8 cellular contexts compared by ENCODE assay signal in the genomic region with DNA sequence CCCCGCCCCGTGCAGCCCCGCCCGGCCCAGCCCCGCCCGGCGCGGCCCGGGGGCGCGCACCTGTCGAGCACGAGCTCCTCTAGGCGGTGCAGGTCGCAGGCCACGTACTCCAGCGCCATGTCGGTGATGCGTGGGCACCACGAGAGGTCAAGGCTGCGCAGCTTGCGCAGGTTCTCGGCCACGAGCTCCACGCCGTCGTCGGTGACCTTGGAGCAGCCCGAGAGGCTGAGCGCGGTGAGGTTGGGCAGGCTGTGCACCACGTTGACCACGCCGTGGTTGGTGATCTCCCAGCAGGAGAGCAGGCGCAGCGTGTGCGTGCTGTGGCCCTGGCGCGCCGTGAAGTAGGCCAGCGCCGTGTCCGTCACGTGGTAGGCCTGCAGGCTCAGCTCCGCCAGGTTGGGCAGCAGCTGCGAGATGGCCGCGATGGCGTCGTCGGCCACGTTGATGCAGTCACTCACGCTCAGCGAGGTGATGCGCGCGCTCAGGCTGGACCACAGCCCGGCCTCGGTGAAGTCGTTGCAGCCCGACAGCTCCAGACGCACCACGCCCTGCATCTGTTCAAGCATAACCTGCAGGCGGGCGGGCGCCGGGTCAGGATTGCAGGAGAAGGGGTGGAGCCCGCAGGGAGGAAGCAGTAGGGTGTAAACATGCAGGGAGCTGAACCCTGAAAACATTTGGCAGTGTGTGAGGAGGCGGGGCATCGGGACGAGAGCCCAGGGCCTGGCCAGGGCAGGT. TPM values are rescaled to one million over a fixed set of nuclear protein-coding genes. Genes with fewer than 3 reads are reported as not detected.
DNase-seq lines count a peak whose midpoint lies in the region; ATAC-seq and TF ChIP-seq lines count a peak whose summit lies in the region.

No MANE protein-coding gene starts in this region.

- intact Hi-C loops in body of pancreas (cut with DNase I): no loop called here

- in situ Hi-C loops in ACHN (cut with HindIII; ENCODE audit: low pct_ligation_motif_present, low pct_unique_long_range_greater_than_20kb, low sequenced_read_pairs): no loop called here

- H3K27me3 Mint-ChIP-seq in nephron progenitor cell (ENCODE audit: low read depth, poor library complexity): peaks cover 98% of the 10 kb centered on the region

- H3K36me3 Mint-ChIP-seq in nephron progenitor cell (ENCODE audit: low read depth): no peaks in the 10 kb centered on the region

- H3K4me3 Mint-ChIP-seq in nephron progenitor cell: peak overlapping the region; percentile 40

- no peak overlapping the region for H3K4me3 ChIP-seq in body of pancreas

- peaks cover 0 to 24% of the 10 kb centered on the region in 2 donors for H3K27me3 ChIP-seq in body of pancreas

- H3K4me1 Mint-ChIP-seq in nephron progenitor cell: peaks cover 7% of the 10 kb centered on the region

- peaks cover 30% of the 10 kb centered on the region for H3K4me1 ChIP-seq in body of pancreas

- peak; percentile 86 for DNase-seq in ACHN
- peak; percentile 72 for DNase-seq in HK-2 (ENCODE audit: unreplicated experiment)
- peak; percentile 55 for DNase-seq in T follicular helper cell (ENCODE audit: low read depth)
- DNase-seq in body of pancreas: peak in 3 of 4 donors; percentile 33 to 50 (median 44)
- peak; percentile 57 for DNase-seq in nephron progenitor cell
- DNase-seq in ureter (ENCODE audit: low spot score): peak; percentile 76
- no peak for DNase-seq in 8988T
- no peak for DNase-seq in NK-92 (lab: John Stamatoyannopoulos, UW; ENCODE audit: unreplicated experiment)

- TF ChIP-seq POLR2A in body of pancreas (IDR thresholded peaks at IDR 0.05): no peak

- H3K9me3 ChIP-seq in body of pancreas: no peaks in the 10 kb centered on the region

- ATAC-seq in body of pancreas: peak; percentile 30

- H3K27ac ChIP-seq in body of pancreas: no peak overlapping the region

- H3K9me3 Mint-ChIP-seq in nephron progenitor cell: peaks cover 3% of the 10 kb centered on the region

- 0 to 3% methylated on average over 6 to 64 of the region's 71 CpGs for WGBS in body of pancreas, 2 donors

- no peak overlapping the region for H3K27ac Mint-ChIP-seq in nephron progenitor cell

- no peak for TF ChIP-seq CTCF in body of pancreas (IDR thresholded peaks at IDR 0.05)
- no peak for TF ChIP-seq CTCF in nephron progenitor cell (IDR thresholded peaks at IDR 0.05)

- H3K36me3 ChIP-seq in body of pancreas (replicated peaks in 1 of 2; ENCODE audit: insufficient read depth in 1 of 2, low read depth in 2 of 2): no peaks in the 10 kb centered on the region

RNA-seq across cellular contexts. Expression of a gene that starts 5.3 kb away (rescaled TPM):
- total RNA-seq in body of pancreas: 10 to 100 TPM in 1 of 2 donors, 1 to 10 TPM in 1; 8.6 to 16.8 TPM
- 10.4 TPM for total RNA-seq in ureter

RNA-seq across cellular contexts. Expression of a gene that starts 10.1 kb away (rescaled TPM):
- 1 to 10 TPM; 1.0 to 2.3 TPM for total RNA-seq in body of pancreas
- 1.3 TPM for total RNA-seq in ureter

RNA-seq across cellular contexts. Expression of a gene that starts 11.4 kb away (rescaled TPM):
- 100 to 1,000 TPM in 1 of 2 donors, 10 to 100 TPM in 1; 49.5 to 128 TPM for total RNA-seq in body of pancreas
- 63.4 TPM for total RNA-seq in ureter

RNA-seq across cellular contexts. Expression of a gene that starts 15.3 kb away (rescaled TPM):
- total RNA-seq in body of pancreas (100 to 1,000 TPM in 1 of 2 donors, 10 to 100 TPM in 1; 63.3 to 205 TPM), ureter (118 TPM)

RNA-seq across cellular contexts. Expression of a gene that starts 19.4 kb away (rescaled TPM):
- total RNA-seq in body of pancreas (10 to 100 TPM; 36.6 to 71.9 TPM), ureter (20.8 TPM)

Comparison
In these comparisons a context has a peak if more than half of its experiments do, and no peak if none do; other contexts are left out.
1. DNase-seq: peak in ACHN (single experiment), HK-2 (single experiment), T follicular helper cell (single experiment), body of pancreas (3 of 4), nephron progenitor cell (single experiment) and ureter (single experiment); none in 8988T (single experiment) and NK-92 (single experiment).